Comparison of ENCODE assay signal across 9 cellular contexts in genomic region chr3:44355634-44356033, GRCh38. TPM values are rescaled to one million over a fixed set of nuclear protein-coding genes. Genes with fewer than 3 reads are reported as not detected.
A peak's percentile ranks its signal among the peaks of the same experiment; 100 is the strongest.
DNase-seq lines count a peak whose midpoint lies in the region; ATAC-seq and TF ChIP-seq lines count a peak whose summit lies in the region.
"Had no signal": no experiment of that assay in that cellular context is flagged by ENCODE, and none has a peak within 500 bp of the region (broad histone marks: within the 10 kb centered on the region; RNA-seq: fewer than 3 reads in every experiment).

No MANE protein-coding gene starts in this region.

- peaks cover 11% of the 10 kb centered on the region for H3K36me3 Mint-ChIP-seq in endodermal cell (ENCODE audit: low read depth)

- H3K4me3 ChIP-seq in AG04450 (ENCODE audit: low read depth, low read length) (no peak overlapping the region), ascending aorta (no peak overlapping the region), colonic mucosa (no peak overlapping the region), endodermal cell (ENCODE audit: low read length) (no peak overlapping the region)

- H3K27me3 ChIP-seq in AG04450 (ENCODE audit: control insufficient read depth, insufficient read depth, low read length), result no peaks in the 10 kb centered on the region
- H3K27me3 ChIP-seq in ascending aorta, result no peaks in the 10 kb centered on the region
- H3K27me3 ChIP-seq in colonic mucosa, result no peaks in the 10 kb centered on the region
- no peaks in the 10 kb centered on the region for H3K27me3 ChIP-seq in endodermal cell (ENCODE audit: control insufficient read depth, insufficient read depth, low read length, poor library complexity, severe bottlenecking)

- intact Hi-C loops in ascending aorta (cut with DNase I), result loop anchor here (1.0 kb wide), 1 partner anchor 17 kb away; the partner anchor contains the start of gene TCAIM
- intact Hi-C loops in colonic mucosa (cut with DNase I), result no loop called here

- H3K4me1 ChIP-seq in ascending aorta (peaks cover 0 to 12% of the 10 kb centered on the region in 2 donors), colonic mucosa (no peaks in the 10 kb centered on the region), endodermal cell (ENCODE audit: control insufficient read depth, insufficient read depth, low read length) (no peaks in the 10 kb centered on the region)

- CTCF ChIA-PET in AG04450 (lab: Charles Lee), result interaction anchor here (0.6 to 1.0 kb wide), 3 partner anchors 15 to 530 kb away, joined by 3 read pairs; no protein-coding TSS in a partner anchor

- no peak overlapping the region for H3K4me3 Mint-ChIP-seq in endodermal cell

- H3K36me3 ChIP-seq in ascending aorta (peaks cover 2 to 20% of the 10 kb centered on the region in 2 donors), colonic mucosa (no peaks in the 10 kb centered on the region), endodermal cell (ENCODE audit: control insufficient read depth, insufficient read depth, low read length) (no peaks in the 10 kb centered on the region)

- H3K27me3 Mint-ChIP-seq in endodermal cell (ENCODE audit: insufficient read depth), result no peaks in the 10 kb centered on the region

- H3K27ac ChIP-seq in AG04450 (ENCODE audit: low read depth, low read length) (no peak overlapping the region), ascending aorta (peak overlapping the region; percentile 73 to 76), colonic mucosa (no peak overlapping the region), endodermal cell (ENCODE audit: low read depth, low read length) (no peak overlapping the region)
- H3K27ac ChIP-seq: HL-60 had no signal

- H3K9ac ChIP-seq in colonic mucosa (ENCODE audit: low read depth in 2 of 2, low read length in 2 of 2) (no peak overlapping the region), endodermal cell (ENCODE audit: extremely low read depth, low read length, poor library complexity, severe bottlenecking) (no peak overlapping the region)

- TF ChIP-seq CTCF in AG04450 (IDR thresholded peaks at IDR 0.05; ENCODE audit: low read depth, low read length) (no peak), ascending aorta (IDR thresholded peaks at IDR 0.05) (no peak), colonic mucosa (IDR thresholded peaks at IDR 0.05) (no peak), endodermal cell (conservative IDR thresholded peaks at IDR 0.05) (no peak)

- 81% methylated on average over 2 of the region's 2 CpGs; no CpG with 5 or more reads in 1 of the 2 experiments for WGBS in endodermal cell (ENCODE audit: insufficient coverage in 1 of 2, insufficient read length in 1 of 2), 2 experiments

- peaks cover 15% of the 10 kb centered on the region for H3K4me1 Mint-ChIP-seq in endodermal cell

- ATAC-seq in GM19452 (IDR thresholded peaks at IDR 0.05; ENCODE audit: unreplicated experiment), result no peak
- ATAC-seq in HG02973 (IDR thresholded peaks at IDR 0.05; ENCODE audit: unreplicated experiment), result no peak

- DNase-seq in AG04450 (ENCODE audit: low read depth, low spot score), result peak; percentile 66
- DNase-seq in KBM-7, result peak; percentile 75
- peak in 1 of 2 donors; percentile 68 for DNase-seq in ascending aorta (ENCODE audit: low spot score in 2 of 2)
- peak; percentile 49 for DNase-seq in kidney tubule cell (ENCODE audit: low spot score)
- no peak for DNase-seq in colonic mucosa
- DNase-seq in endodermal cell, result no peak

- in situ Hi-C loops in KBM-7 (cut with MboI; ENCODE audit: low pct_unique_long_range_greater_than_20kb, low sequenced_read_pairs), result no loop called here

- no peaks in the 10 kb centered on the region for H3K9me3 ChIP-seq in AG04450 (ENCODE audit: control insufficient read depth, insufficient read depth, low read length)
- H3K9me3 ChIP-seq in ascending aorta, result no peaks in the 10 kb centered on the region
- no peaks in the 10 kb centered on the region for H3K9me3 ChIP-seq in colonic mucosa
- peaks cover 5% of the 10 kb centered on the region for H3K9me3 ChIP-seq in endodermal cell (ENCODE audit: control insufficient read depth, low read length)

- peaks cover 1% of the 10 kb centered on the region for H3K9me3 Mint-ChIP-seq in endodermal cell

- no peak overlapping the region for H3K27ac Mint-ChIP-seq in endodermal cell

- POLR2A ChIA-PET in AG04450 (lab: Yijun Ruan, JAX), result interaction anchor here (0.7 to 1.7 kb wide), 4 partner anchors 13 to 155 kb away, joined by 3 to 8 read pairs (median 3); partner anchors contain the start of gene TCAIM

RNA-seq across cellular contexts. Expression of gene TCAIM, which starts 17.1 kb away (rescaled TPM):
- 23.6 and 29.6 TPM in 2 replicates for polyA plus RNA-seq in AG04450 (2011; rRNA removed)
- polyA minus RNA-seq in AG04450 (2011; rRNA and poly(A)+ RNA removed), result 10.8 and 20.1 TPM in 2 replicates
- total RNA-seq in ascending aorta, result 17.0 TPM
- 10 to 100 TPM; 20.2 to 26.2 TPM for total RNA-seq in colonic mucosa
- 10 to 100 TPM; 23.2 to 26.3 TPM for total RNA-seq in endodermal cell
- 25.8 TPM for polyA plus RNA-seq in endodermal cell (2013, experiment 1 of 2)
- polyA plus RNA-seq in endodermal cell (2013, experiment 2 of 2), result 23.2 TPM

Comparison
In these comparisons a context has a peak if more than half of its experiments do, and no peak if none do; other contexts are left out.
1. DNase-seq: peak in AG04450 (single experiment), KBM-7 (single experiment) and kidney tubule cell (single experiment); none in colonic mucosa (single experiment) and endodermal cell (single experiment).
2. H3K27ac ChIP-seq: peak in ascending aorta (2 of 2); none in AG04450 (single experiment), colonic mucosa (single experiment) and endodermal cell (single experiment).